11 cellular contexts compared by ENCODE assay signal in the genomic region with DNA sequence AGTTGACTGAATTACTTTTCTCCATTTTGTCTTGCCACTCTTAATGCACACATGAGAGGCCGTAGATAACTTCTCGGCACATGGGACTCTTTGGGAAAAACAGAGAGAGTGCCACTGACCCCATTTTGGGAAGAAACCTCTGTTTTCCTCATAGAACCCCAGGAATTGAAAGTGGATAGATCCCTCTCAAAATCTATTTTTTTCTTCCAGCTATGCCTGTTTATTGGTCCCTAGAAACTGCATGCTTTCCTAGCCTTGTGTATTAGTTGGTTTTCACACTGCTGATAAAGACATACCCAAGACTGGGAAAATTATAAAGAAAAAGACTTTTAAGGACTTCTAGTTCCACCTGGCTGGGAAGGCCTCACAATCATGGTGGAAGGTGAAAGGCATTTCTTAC.
"Had no signal": no experiment of that assay in that cellular context is flagged by ENCODE, and none has a peak within 500 bp of the region (broad histone marks: within the 10 kb centered on the region; RNA-seq: fewer than 3 reads in every experiment).

No MANE protein-coding gene starts in this region.

- FAIRE-seq: H1, H54 had no signal

- H3K4me1 ChIP-seq: HAP-1 had no signal

- H3K27ac ChIP-seq: GM23248 had no signal

- H3K9me3 ChIP-seq: HAP-1 had no signal

- H3K4me2 ChIP-seq: GM23338 had no signal

- ATAC-seq: GM23338, HCT116 had no signal

- H3K4me3 ChIP-seq: GM23248, GM23338, HAP-1 had no signal

- DNase-seq: GM23248, GOT3, H7, H9, HCEC 1CT, HFFc6 had no signal

- H2AFZ ChIP-seq: GM23248, GM23338 had no signal

- H3K27ac Mint-ChIP-seq: GM23338, H9, HFFc6 had no signal

- H3K4me1 Mint-ChIP-seq: GM23338 had no signal

- H3K9ac ChIP-seq: GM23248 had no signal

- H3K36me3 ChIP-seq: HAP-1 had no signal

- H3K4me3 Mint-ChIP-seq: GM23338, H9, HFFc6 had no signal
